Comparison of ENCODE assay signal across 9 cellular contexts in the genomic region with DNA sequence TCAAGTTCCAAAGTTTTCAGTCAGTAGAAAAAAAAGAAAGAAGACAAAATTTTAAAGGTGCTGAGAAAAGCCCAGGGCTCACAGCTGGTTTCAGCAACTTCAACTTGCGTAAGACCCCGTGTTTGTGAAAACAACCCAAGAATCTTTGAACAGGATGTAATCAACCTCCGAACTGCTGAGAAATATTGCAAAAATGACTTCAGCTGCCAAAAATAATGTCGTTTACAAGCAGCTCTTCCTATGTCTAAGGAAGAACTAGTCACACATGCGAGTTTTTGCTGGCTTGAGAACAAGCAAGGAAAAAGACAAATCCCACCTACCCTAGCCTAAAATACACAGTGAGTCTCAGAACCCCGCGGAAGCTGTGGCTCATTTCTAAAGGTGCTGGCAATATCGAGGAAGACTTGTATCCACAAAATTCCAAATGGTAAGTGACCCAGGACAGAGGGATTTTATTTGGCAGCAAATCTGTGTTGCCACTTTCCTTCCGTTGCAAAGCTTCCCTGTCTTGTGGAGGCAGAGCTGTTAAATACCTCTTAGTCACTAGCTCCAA. TPM values are rescaled to one million over a fixed set of nuclear protein-coding genes. Genes with fewer than 3 reads are reported as not detected.
DNase-seq lines count a peak whose midpoint lies in the region; ATAC-seq and TF ChIP-seq lines count a peak whose summit lies in the region.
"Had no signal": no experiment of that assay in that cellular context is flagged by ENCODE, and none has a peak within 500 bp of the region (broad histone marks: within the 10 kb centered on the region; RNA-seq: fewer than 3 reads in every experiment).

No MANE protein-coding gene starts in this region.

- peak overlapping the region; percentile 75 to 87 (median 80) for H3K27ac ChIP-seq in sigmoid colon

- H3K36me3 ChIP-seq in sigmoid colon (no peaks in the 10 kb centered on the region), HAP-1 (replicated peaks) (no peaks in the 10 kb centered on the region)

- H3K4me3 ChIP-seq in sigmoid colon (peak overlapping the region; percentile 36 to 54 (median 47)), HAP-1 (no peak overlapping the region)

- peak in 1 of 4 donors; percentile 19 for TF ChIP-seq EP300 in sigmoid colon (IDR thresholded peaks at IDR 0.05)

- no peak for TF ChIP-seq CTCF in sigmoid colon (IDR thresholded peaks at IDR 0.05)

- H3K4me1 ChIP-seq in sigmoid colon (peaks cover 0 to 59% (median 12%) of the 10 kb centered on the region in 4 donors), HAP-1 (no peaks in the 10 kb centered on the region)

- ATAC-seq in left cardiac atrium: peak; percentile 43 to 58
- no peak for ATAC-seq in GM19395 (IDR thresholded peaks at IDR 0.05; ENCODE audit: unreplicated experiment)
- ATAC-seq in HG02981 (IDR thresholded peaks at IDR 0.05; ENCODE audit: unreplicated experiment): no peak
- no peak for ATAC-seq in GM21381 (IDR thresholded peaks at IDR 0.05; ENCODE audit: unreplicated experiment)
- ATAC-seq: T-helper 17 cell had no signal

- TF ChIP-seq POLR2A in sigmoid colon (IDR thresholded peaks at IDR 0.05): no peak

- H3K9me3 ChIP-seq in sigmoid colon (no peaks in the 10 kb centered on the region), HAP-1 (no peaks in the 10 kb centered on the region)

- intact Hi-C loops in left cardiac atrium (cut with DNase I) (loop anchor here in 1 of 2 donors (5.0 kb wide), 1 partner anchor 41 kb away; no protein-coding TSS in a partner anchor), sigmoid colon (cut with DNase I) (loop anchor here (5.0 to 10.0 kb wide), 2 partner anchors 59 to 153 kb away; a partner anchor contains a TSS)

- peak; percentile 78 for DNase-seq in GM04503 (ENCODE audit: low read depth)
- peak; percentile 70 for DNase-seq in amniotic epithelial cell (ENCODE audit: low read depth)
- DNase-seq in left cardiac atrium: peak; percentile 28
- DNase-seq in sigmoid colon: peak; percentile 80
- no peak for DNase-seq in HAP-1 (ENCODE audit: low spot score in 2 of 2)
- DNase-seq: T-helper 17 cell had no signal

- in situ Hi-C loops in HAP-1 (cut with MboI; ENCODE audit: low sequenced_read_pairs): no loop called here

- no peaks in the 10 kb centered on the region for H3K27me3 ChIP-seq in sigmoid colon
- H3K27me3 ChIP-seq in HAP-1 (ENCODE audit: low read depth): peaks cover 23% of the 10 kb centered on the region

- WGBS in sigmoid colon, 2 donors: 41 to 58% methylated on average over 9 of the region's 9 CpGs

RNA-seq across cellular contexts. Expression of a gene that starts 59.8 kb away (rescaled TPM):
- 100 to 1,000 TPM; 590 to 696 TPM for total RNA-seq in left cardiac atrium
- total RNA-seq in sigmoid colon: 100 to 1,000 TPM; 229 to 337 (median 302) TPM
- polyA plus RNA-seq in sigmoid colon: 1 to 10 TPM in 1 of 3 donors, under 1 TPM in 2; 0.60 to 3.7 (median 0.69) TPM

Comparison
In these comparisons a context has a peak if more than half of its experiments do, and no peak if none do; other contexts are left out.
1. DNase-seq: peak in GM04503 (single experiment), amniotic epithelial cell (single experiment), left cardiac atrium (single experiment) and sigmoid colon (single experiment); none in HAP-1 (0 of 2).
2. ATAC-seq: peak in left cardiac atrium (2 of 2); none in GM19395 (single experiment), HG02981 (single experiment) and GM21381 (single experiment).